ENCODE assay signal across 26 cellular contexts in the genomic region with DNA sequence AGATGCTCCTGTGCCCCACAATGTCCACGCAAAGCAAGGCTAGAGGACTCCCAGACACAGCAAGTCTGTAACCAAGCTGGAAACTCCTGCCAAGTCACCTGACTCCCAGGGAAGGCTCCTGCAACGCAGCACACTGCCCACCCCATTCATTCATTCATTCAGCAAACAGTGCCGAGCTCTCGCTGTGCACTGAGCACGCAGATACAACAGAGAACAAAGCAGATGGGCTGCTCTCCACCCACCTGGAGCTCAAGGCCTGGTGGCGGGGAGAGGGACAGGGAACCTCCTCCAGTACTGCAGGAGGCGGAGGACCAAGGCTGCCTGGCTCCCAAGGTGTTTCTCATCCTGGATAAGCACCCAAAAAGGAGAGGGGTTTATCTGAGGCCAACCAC. TPM values are rescaled to one million over a fixed set of nuclear protein-coding genes. Genes with fewer than 3 reads are reported as not detected.
DNase-seq lines count a peak whose midpoint lies in the region; ATAC-seq, FAIRE-seq and TF ChIP-seq lines count a peak whose summit lies in the region.
"Had no signal": no experiment of that assay in that cellular context is flagged by ENCODE, and none has a peak within 500 bp of the region (broad histone marks: within the 10 kb centered on the region; RNA-seq: fewer than 3 reads in every experiment).

No MANE protein-coding gene starts in this region.

- TF ChIP-seq POLR2A in K562 (conservative IDR thresholded peaks at IDR 0.05): no peak

- H3K27me3 ChIP-seq in K562 (ENCODE audit: control insufficient read depth in 2 of 2, insufficient read depth in 2 of 2, low read length in 2 of 2) (no peaks in the 10 kb centered on the region), muscle layer of colon (ENCODE audit: control insufficient read depth in 1 of 2, insufficient read depth in 2 of 2, low read length in 2 of 2) (no peaks in the 10 kb centered on the region)
- H3K27me3 ChIP-seq: ovary had no signal

- H3K79me2 ChIP-seq in K562 (ENCODE audit: control insufficient read depth, insufficient read depth, low read length): peaks cover 8% of the 10 kb centered on the region

- H3K4me3 Mint-ChIP-seq in natural killer cell treated with Interleukin-12 subunit alpha and Interleukin-12 subunit beta and Interleukin-15 and Interleukin-18, amount 100 ng/mL, for 72 hours: no peak overlapping the region
- H3K4me3 Mint-ChIP-seq: activated naive CD8-positive, alpha-beta T cell treated with anti-CD3 and anti-CD28 coated beads for 36 hours; activated T-helper 1 cell treated with anti-CD3 and anti-CD28 coated beads, Interleukin-12 subunit alpha, Interleukin-12 subunit beta, Interleukin-2, Interleukin-4 antibody, amounts not matched to agents 30 ng/mL and 10 ng/mL and 1 ng/mL, durations not matched to agents 14 hours and 24 hours and 36 hours; stimulated activated naive CD8-positive, alpha-beta T cell treated with anti-CD3 and anti-CD28 coated beads, Interleukin-15, Interleukin-2, amounts not matched to agents 100 ng/mL and 50 ng/mL, for 24 hours had no signal

- no peak overlapping the region; the same call in 1 of the 2 replicates for H3K4me2 ChIP-seq in K562 (ENCODE audit: insufficient read depth, low read length)
- H3K4me2 ChIP-seq: SK-N-SH had no signal

- H3K27ac Mint-ChIP-seq in natural killer cell treated with Interleukin-12 subunit alpha and Interleukin-12 subunit beta and Interleukin-15 and Interleukin-18, amount 100 ng/mL, for 72 hours: no peak overlapping the region
- H3K27ac Mint-ChIP-seq: activated naive CD8-positive, alpha-beta T cell treated with anti-CD3 and anti-CD28 coated beads for 36 hours; activated T-helper 1 cell treated with anti-CD3 and anti-CD28 coated beads, Interleukin-12 subunit alpha, Interleukin-12 subunit beta, Interleukin-2, Interleukin-4 antibody, amounts not matched to agents 30 ng/mL and 10 ng/mL and 1 ng/mL, durations not matched to agents 14 hours and 24 hours and 36 hours; stimulated activated naive CD8-positive, alpha-beta T cell treated with anti-CD3 and anti-CD28 coated beads, Interleukin-15, Interleukin-2, amounts not matched to agents 100 ng/mL and 50 ng/mL, for 24 hours had no signal

- 69% methylated on average over 7 of the region's 7 CpGs for WGBS in K562 (ENCODE audit: insufficient coverage, low coverage, missing lambda C conversion rate)

- no peak for FAIRE-seq in K562 (lab: Jason Lieb, UNC)
- FAIRE-seq: islet of Langerhans had no signal

- POLR2A ChIA-PET in K562 (lab: Yijun Ruan, JAX): interaction anchor here (0.5 to 2.9 kb wide), 8 partner anchors 9 to 494 kb away, joined by 3 to 11 read pairs (median 4); no protein-coding TSS in a partner anchor

- peaks cover 5% of the 10 kb centered on the region for H3K9me1 ChIP-seq in K562 (ENCODE audit: control insufficient read depth, insufficient read depth, low read length)

- H3K9me3 ChIP-seq in K562 (replicated peaks; ENCODE audit: control insufficient read depth, insufficient read depth, low read depth, low read length) (no peaks in the 10 kb centered on the region), muscle layer of colon (ENCODE audit: low read length) (no peaks in the 10 kb centered on the region)
- H3K9me3 ChIP-seq: Caco-2, ovary, SK-N-SH, upper lobe of right lung had no signal

- H3K4me1 ChIP-seq in K562 (replicated peaks in 1 of 2; ENCODE audit: control insufficient read depth in 2 of 2, insufficient read depth in 2 of 2, low read length in 2 of 2): peaks cover 49 to 68% of the 10 kb centered on the region in 2 experiments
- H3K4me1 ChIP-seq in muscle layer of colon (ENCODE audit: insufficient read depth, low read length): peaks cover 91% of the 10 kb centered on the region

- no peaks in the 10 kb centered on the region for H4K20me1 ChIP-seq in K562 (replicated peaks; ENCODE audit: control insufficient read depth, insufficient read depth, low read length)

- no peak for TF ChIP-seq CTCF in K562 (IDR thresholded peaks at IDR 0.05 in 2 of 3, conservative IDR thresholded peaks at IDR 0.05 in 1 of 3; ENCODE audit: insufficient read depth in 2 of 3, low read depth in 1 of 3, low read length in 3 of 3)

- no peak for TF ChIP-seq EP300 in K562 (IDR thresholded peaks at IDR 0.05; ENCODE audit: low read length)

- H3K27ac ChIP-seq in K562 (ENCODE audit: extremely low read depth, low read depth, low read length) (no peak overlapping the region), muscle layer of colon (ENCODE audit: low read depth, low read length) (peak overlapping the region; percentile 79)
- H3K27ac ChIP-seq: upper lobe of right lung had no signal

- peak overlapping the region in 1 of 2 experiments; percentile 65; a peak in 2 of 4 replicates for H3K9ac ChIP-seq in K562 (ENCODE audit: insufficient read depth in 1 of 2, low read depth in 2 of 2, low read length in 2 of 2)
- peak overlapping the region; percentile 53 for H3K9ac ChIP-seq in muscle layer of colon (ENCODE audit: low read length)
- H3K9ac ChIP-seq: SK-N-SH had no signal

- CTCF ChIA-PET in K562 (lab: Yijun Ruan, JAX; ENCODE audit: low intra/inter-chr PET ratio): no interaction called here

- no peak overlapping the region for H3K4me3 ChIP-seq in K562
- H3K4me3 ChIP-seq in muscle layer of colon (ENCODE audit: low read depth in 1 of 2, low read length in 2 of 2): peak overlapping the region in 1 of 2 donors; percentile 39
- H3K4me3 ChIP-seq: ovary, upper lobe of right lung had no signal

- TF ChIP-seq RAD21 in K562 (CRISPR knock-in tag; conservative IDR thresholded peaks at IDR 0.05 in 1 of 2, IDR thresholded peaks at IDR 0.05 in 1 of 2): no peak

- H3K9me3 Mint-ChIP-seq in natural killer cell treated with Interleukin-12 subunit alpha and Interleukin-12 subunit beta and Interleukin-15 and Interleukin-18, amount 100 ng/mL, for 72 hours: no peaks in the 10 kb centered on the region
- H3K9me3 Mint-ChIP-seq: activated naive CD8-positive, alpha-beta T cell treated with anti-CD3 and anti-CD28 coated beads for 36 hours; activated T-helper 1 cell treated with anti-CD3 and anti-CD28 coated beads, Interleukin-12 subunit alpha, Interleukin-12 subunit beta, Interleukin-2, Interleukin-4 antibody, amounts not matched to agents 30 ng/mL and 10 ng/mL and 1 ng/mL, durations not matched to agents 14 hours and 24 hours and 36 hours; stimulated activated naive CD8-positive, alpha-beta T cell treated with anti-CD3 and anti-CD28 coated beads, Interleukin-15, Interleukin-2, amounts not matched to agents 100 ng/mL and 50 ng/mL, for 24 hours had no signal

- no peak overlapping the region for H2AFZ ChIP-seq in K562 (ENCODE audit: low read depth, low read length)

- BruUV-seq in K562 (replicated peaks; lab: Mats Ljungman, UMichigan): no TSS peak

- ATAC-seq in K562 (no peak), HG03439 (IDR thresholded peaks at IDR 0.05; ENCODE audit: unreplicated experiment) (no peak)
- ATAC-seq in natural killer cell treated with Interleukin-12 subunit alpha and Interleukin-12 subunit beta and Interleukin-15 and Interleukin-18, amount 100 ng/mL, for 72 hours: no peak
- ATAC-seq: Panc1 had no signal

- H3K4me1 Mint-ChIP-seq in natural killer cell treated with Interleukin-12 subunit alpha and Interleukin-12 subunit beta and Interleukin-15 and Interleukin-18, amount 100 ng/mL, for 72 hours (ENCODE audit: low read depth in 2 of 2): no peaks in the 10 kb centered on the region

- in situ Hi-C loops in G401 (cut with HindIII; ENCODE audit: low sequenced_read_pairs): no loop called here
- in situ Hi-C loops in K562 (cut with MboI): no loop called here

- H3K36me3 ChIP-seq in K562 (ENCODE audit: control insufficient read depth, insufficient read depth, low read length) (peaks cover 25% of the 10 kb centered on the region; the same call in 2 of the 3 replicates), muscle layer of colon (ENCODE audit: insufficient read depth, low read length) (no peaks in the 10 kb centered on the region)
- H3K36me3 ChIP-seq: ovary, upper lobe of right lung had no signal

- DNase-seq in G401 (ENCODE audit: low spot score) (peak; percentile 90), NCI-H2029 treated with DMSO at 0.1 percent for 48 hours (lab: John Stamatoyannopoulos, UW) (peak; percentile 71), K562 (ENCODE audit: extremely low read depth in 1 of 4, low spot score in 3 of 4) (peak in 1 of 4 experiments; percentile 13)
- DNase-seq in activated naive CD4-positive, alpha-beta T cell treated with anti-CD3 and anti-CD28 coated beads, Interleukin-2, amount 50 U/mL, for 16 hours: no peak
- no peak for DNase-seq in stimulated activated naive CD4-positive, alpha-beta T cell treated with Interleukin-2 at 50 U/mL for 16 hours (lab: John Stamatoyannopoulos, UW)
- no peak for DNase-seq in natural killer cell treated with Interleukin-12 subunit alpha and Interleukin-12 subunit beta and Interleukin-15 and Interleukin-18, amount 100 ng/mL, for 72 hours (ENCODE audit: low spot score)
- DNase-seq: activated CD4-positive, alpha-beta T cell treated with anti-CD3 and anti-CD28 coated beads for 1 hour; activated naive CD8-positive, alpha-beta T cell treated with anti-CD3 and anti-CD28 coated beads for 36 hours; Caco-2; cortex of kidney; GOT3; NCI-H82; SK-N-SH; stimulated activated CD4-positive, alpha-beta T cell treated with anti-CD3 and anti-CD28 coated beads, Interleukin-1b, Interleukin-23, amount 100 ng/mL, for 48 hours; T1000; upper lobe of right lung had no signal

- intact Hi-C loops in K562 (cut with micrococcal nuclease): loop anchor here (10.0 kb wide), 1 partner anchor 205 kb away; no protein-coding TSS in a partner anchor

- H3K36me3 Mint-ChIP-seq in natural killer cell treated with Interleukin-12 subunit alpha and Interleukin-12 subunit beta and Interleukin-15 and Interleukin-18, amount 100 ng/mL, for 72 hours: no peaks in the 10 kb centered on the region
- H3K36me3 Mint-ChIP-seq: activated naive CD8-positive, alpha-beta T cell treated with anti-CD3 and anti-CD28 coated beads for 36 hours had no signal

- H3K27me3 Mint-ChIP-seq in natural killer cell treated with Interleukin-12 subunit alpha and Interleukin-12 subunit beta and Interleukin-15 and Interleukin-18, amount 100 ng/mL, for 72 hours: peaks cover 20 to 26% of the 10 kb centered on the region in 2 donors
- H3K27me3 Mint-ChIP-seq: activated naive CD8-positive, alpha-beta T cell treated with anti-CD3 and anti-CD28 coated beads for 36 hours had no signal

RNA-seq across cellular contexts. Expression of a gene that starts 8.6 kb away (rescaled TPM):
- 10.8 and 11.5 TPM in 2 replicates for total RNA-seq in G401 (2014; rRNA removed; shearing (Covaris generic))
- 101 and 344 TPM in 2 replicates for total RNA-seq in K562 (2011; cell fraction: chromatin; rRNA removed; ENCODE audit: low replicate concordance)
- total RNA-seq in K562 (2011; cell fraction: nucleolus; rRNA removed): 421 and 427 TPM in 2 replicates
- 291 and 342 TPM in 2 replicates for total RNA-seq in K562 (2011; cell fraction: nucleoplasm; rRNA removed)
- total RNA-seq in K562 (2014; rRNA removed): 326 and 470 TPM in 2 replicates
- total RNA-seq in K562 (2014; rRNA removed; fragmentation: Illumina TruSeq; extraction: Trizol): 63.4 and 97.8 TPM in 2 replicates
- 215 and 218 TPM in 2 replicates for total RNA-seq in K562 (2015; rRNA removed; fragmentation: Illumina TruSeq; extraction: Trizol)
- 368 and 385 TPM in 2 replicates for total RNA-seq in K562 (2021)
- polyA plus RNA-seq in K562 (2011; rRNA removed): 125 and 154 TPM in 2 replicates
- polyA plus RNA-seq in K562 (2011; cell fraction: cytosol; rRNA removed): 184 and 684 TPM in 2 replicates
- polyA plus RNA-seq in K562 (2011; cell fraction: nucleus; rRNA removed): 202 and 446 TPM in 2 replicates
- polyA plus RNA-seq in K562 (2012): 270 and 304 TPM in 2 replicates
- 222 and 298 TPM in 2 replicates for polyA plus RNA-seq in K562 (2014; fragmentation: Illumina TruSeq; extraction: Trizol)
- polyA plus RNA-seq in K562 (2014; fragmentation: Nextera tagmentation; extraction: Ambion mirVana): 10 to 100 TPM; 18.1 to 29.0 TPM
- 251 and 295 TPM in 2 replicates for polyA plus RNA-seq in K562 (2014; rRNA removed)
- polyA minus RNA-seq in K562 (2011; rRNA and poly(A)+ RNA removed): 46.2 and 123 TPM in 2 replicates
- 133 and 200 TPM in 2 replicates for polyA minus RNA-seq in K562 (2011; cell fraction: cytosol; rRNA and poly(A)+ RNA removed)
- 111 and 144 TPM in 2 replicates for polyA minus RNA-seq in K562 (2011; cell fraction: nucleus; rRNA and poly(A)+ RNA removed)
- total RNA-seq in natural killer cell treated with Interleukin-12 subunit alpha and Interleukin-12 subunit beta and Interleukin-15 and Interleukin-18, amount 100 ng/mL, for 72 hours: under 1 TPM in 1 of 2 donors, not detected in 1; 0.22 TPM
- total RNA-seq: lung microvascular endothelial cell had no signal

RNA-seq across cellular contexts. Expression of a gene that starts 21.3 kb away (rescaled TPM):
- total RNA-seq in G401 (2014; rRNA removed; shearing (Covaris generic)): 34.5 and 41.6 TPM in 2 replicates
- 17.7 and 69.8 TPM in 2 replicates for total RNA-seq in K562 (2011; cell fraction: chromatin; rRNA removed; ENCODE audit: low replicate concordance)
- total RNA-seq in K562 (2011; cell fraction: nucleolus; rRNA removed): 82.0 and 87.6 TPM in 2 replicates
- total RNA-seq in K562 (2011; cell fraction: nucleoplasm; rRNA removed): 40.3 and 46.6 TPM in 2 replicates
- total RNA-seq in K562 (2014; rRNA removed): 121 and 170 TPM in 2 replicates
- total RNA-seq in K562 (2014; rRNA removed; fragmentation: Illumina TruSeq; extraction: Trizol): 3.1 and 4.3 TPM in 2 replicates
- total RNA-seq in K562 (2015; rRNA removed; fragmentation: Illumina TruSeq; extraction: Trizol): 43.2 and 45.8 TPM in 2 replicates
- 111 and 124 TPM in 2 replicates for total RNA-seq in K562 (2021)
- 23.6 and 47.3 TPM in 2 replicates for polyA plus RNA-seq in K562 (2011; rRNA removed)
- 58.9 and 221 TPM in 2 replicates for polyA plus RNA-seq in K562 (2011; cell fraction: cytosol; rRNA removed)
- 50.4 and 106 TPM in 2 replicates for polyA plus RNA-seq in K562 (2011; cell fraction: nucleus; rRNA removed)
- polyA plus RNA-seq in K562 (2012): 87.2 and 107 TPM in 2 replicates
- polyA plus RNA-seq in K562 (2014; fragmentation: Illumina TruSeq; extraction: Trizol): 23.6 and 88.1 TPM in 2 replicates
- 1 to 10 TPM; 1.1 to 2.9 TPM for polyA plus RNA-seq in K562 (2014; fragmentation: Nextera tagmentation; extraction: Ambion mirVana)
- 102 and 118 TPM in 2 replicates for polyA plus RNA-seq in K562 (2014; rRNA removed)
- 11.7 and 21.2 TPM in 2 replicates for polyA minus RNA-seq in K562 (2011; rRNA and poly(A)+ RNA removed)
- 65.3 and 77.5 TPM in 2 replicates for polyA minus RNA-seq in K562 (2011; cell fraction: cytosol; rRNA and poly(A)+ RNA removed)
- 35.9 and 37.0 TPM in 2 replicates for polyA minus RNA-seq in K562 (2011; cell fraction: nucleus; rRNA and poly(A)+ RNA removed)
- 1 to 10 TPM; 1.2 to 8.0 TPM for total RNA-seq in natural killer cell treated with Interleukin-12 subunit alpha and Interleukin-12 subunit beta and Interleukin-15 and Interleukin-18, amount 100 ng/mL, for 72 hours
- total RNA-seq: M059J, myocyte had no signal

RNA-seq across cellular contexts. Expression of a gene that starts 54.8 kb away (rescaled TPM):
- total RNA-seq in G401 (2014; rRNA removed; shearing (Covaris generic)): 0.34 and 0.49 TPM in 2 replicates
- total RNA-seq in K562 (2011; cell fraction: chromatin; rRNA removed; ENCODE audit: low replicate concordance): 3.9 and 10.1 TPM in 2 replicates
- 5.8 and 7.7 TPM in 2 replicates for total RNA-seq in K562 (2011; cell fraction: nucleolus; rRNA removed)
- total RNA-seq in K562 (2011; cell fraction: nucleoplasm; rRNA removed): 4.8 and 12.4 TPM in 2 replicates
- 2.0 and 2.1 TPM in 2 replicates for total RNA-seq in K562 (2014; rRNA removed)
- 0.64 and 1.2 TPM in 2 replicates for total RNA-seq in K562 (2014; rRNA removed; fragmentation: Illumina TruSeq; extraction: Trizol)
- 0.29 and 0.90 TPM in 2 replicates for total RNA-seq in K562 (2015; rRNA removed; fragmentation: Illumina TruSeq; extraction: Trizol)
- 2.2 and 4.7 TPM in 2 replicates for total RNA-seq in K562 (2021)
- polyA plus RNA-seq in K562 (2011; rRNA removed): 1.3 and 1.7 TPM in 2 replicates
- 1.2 and 1.7 TPM in 2 replicates for polyA plus RNA-seq in K562 (2011; cell fraction: cytosol; rRNA removed)
- 5.9 and 13.7 TPM in 2 replicates for polyA plus RNA-seq in K562 (2011; cell fraction: nucleus; rRNA removed)
- 6.6 and 7.2 TPM in 2 replicates for polyA plus RNA-seq in K562 (2012)
- polyA plus RNA-seq in K562 (2014; fragmentation: Illumina TruSeq; extraction: Trizol): 0.92 and 1.4 TPM in 2 replicates
- 1 to 10 TPM; 5.0 to 6.9 TPM for polyA plus RNA-seq in K562 (2014; fragmentation: Nextera tagmentation; extraction: Ambion mirVana)
- 2.7 and 8.0 TPM in 2 replicates for polyA plus RNA-seq in K562 (2014; rRNA removed)
- 0.27 and 0.63 TPM in 2 replicates for polyA minus RNA-seq in K562 (2011; rRNA and poly(A)+ RNA removed)
- polyA minus RNA-seq in K562 (2011; cell fraction: cytosol; rRNA and poly(A)+ RNA removed): not detected in 2 replicates
- 1.00 and 2.6 TPM in 2 replicates for polyA minus RNA-seq in K562 (2011; cell fraction: nucleus; rRNA and poly(A)+ RNA removed)
- 1 to 10 TPM; 2.5 to 2.7 TPM for total RNA-seq in natural killer cell treated with Interleukin-12 subunit alpha and Interleukin-12 subunit beta and Interleukin-15 and Interleukin-18, amount 100 ng/mL, for 72 hours
- total RNA-seq: lung microvascular endothelial cell, M059J had no signal

RNA-seq across cellular contexts. Expression of a gene that starts 58.8 kb away (rescaled TPM):
- total RNA-seq in G401 (2014; rRNA removed; shearing (Covaris generic)): 34.0 and 57.0 TPM in 2 replicates
- 193 and 406 TPM in 2 replicates for total RNA-seq in K562 (2011; cell fraction: chromatin; rRNA removed; ENCODE audit: low replicate concordance)
- 266 and 270 TPM in 2 replicates for total RNA-seq in K562 (2011; cell fraction: nucleolus; rRNA removed)
- 209 and 255 TPM in 2 replicates for total RNA-seq in K562 (2011; cell fraction: nucleoplasm; rRNA removed)
- total RNA-seq in K562 (2014; rRNA removed) (63.5 and 79.1 TPM in 2 replicates), K562 (2014; rRNA removed; fragmentation: Illumina TruSeq; extraction: Trizol) (16.9 and 21.9 TPM in 2 replicates), K562 (2015; rRNA removed; fragmentation: Illumina TruSeq; extraction: Trizol) (36.3 and 38.0 TPM in 2 replicates), K562 (2021) (106 and 109 TPM in 2 replicates)
- polyA plus RNA-seq in K562 (2011; rRNA removed) (27.0 and 42.2 TPM in 2 replicates), K562 (2014; fragmentation: Illumina TruSeq; extraction: Trizol) (61.4 and 89.2 TPM in 2 replicates), K562 (2014; fragmentation: Nextera tagmentation; extraction: Ambion mirVana) (1 to 10 TPM; 7.6 to 9.2 TPM), K562 (2014; rRNA removed) (73.6 and 81.3 TPM in 2 replicates)
- polyA plus RNA-seq in K562 (2011; cell fraction: cytosol; rRNA removed): 44.7 and 109 TPM in 2 replicates
- polyA plus RNA-seq in K562 (2011; cell fraction: nucleus; rRNA removed): 87.0 and 201 TPM in 2 replicates
- 64.3 and 65.5 TPM in 2 replicates for polyA plus RNA-seq in K562 (2012)
- polyA minus RNA-seq in K562 (2011; rRNA and poly(A)+ RNA removed): 23.8 and 38.7 TPM in 2 replicates
- polyA minus RNA-seq in K562 (2011; cell fraction: cytosol; rRNA and poly(A)+ RNA removed): 44.9 and 63.6 TPM in 2 replicates
- 54.3 and 64.6 TPM in 2 replicates for polyA minus RNA-seq in K562 (2011; cell fraction: nucleus; rRNA and poly(A)+ RNA removed)
- total RNA-seq in natural killer cell treated with Interleukin-12 subunit alpha and Interleukin-12 subunit beta and Interleukin-15 and Interleukin-18, amount 100 ng/mL, for 72 hours: 10 to 100 TPM; 43.1 to 82.8 TPM

Comparison
In these comparisons a context has a peak if more than half of its experiments do, and no peak if none do; other contexts are left out.
1. DNase-seq: peak in G401 (single experiment) and NCI-H2029 treated with DMSO at 0.1 percent for 48 hours (single experiment); none in activated naive CD4-positive, alpha-beta T cell treated with anti-CD3 and anti-CD28 coated beads, Interleukin-2, amount 50 U/mL, for 16 hours (single experiment), stimulated activated naive CD4-positive, alpha-beta T cell treated with Interleukin-2 at 50 U/mL for 16 hours (single experiment) and natural killer cell treated with Interleukin-12 subunit alpha and Interleukin-12 subunit beta and Interleukin-15 and Interleukin-18, amount 100 ng/mL, for 72 hours (single experiment).